Comparison of ENCODE assay signal across 8 cellular contexts in genomic region chr1:1399870-1400575, GRCh38.
DNase-seq lines count a peak whose midpoint lies in the region; ATAC-seq and TF ChIP-seq lines count a peak whose summit lies in the region.

No MANE protein-coding gene starts in this region.

- no peaks in the 10 kb centered on the region for H3K9me3 ChIP-seq in iPS-18a (ENCODE audit: control insufficient read depth, low read depth, low read length)

- peaks cover 5% of the 10 kb centered on the region for H3K36me3 Mint-ChIP-seq in activated naive CD8-positive, alpha-beta T cell

- H3K27ac Mint-ChIP-seq in activated naive CD8-positive, alpha-beta T cell = peak overlapping the region; percentile 87

- no peaks in the 10 kb centered on the region for H3K27me3 Mint-ChIP-seq in activated naive CD8-positive, alpha-beta T cell

- TF ChIP-seq CTCF in GM06990 (IDR thresholded peaks at IDR 0.05; ENCODE audit: insufficient read depth, low read length, poor library complexity, severe bottlenecking) = no peak

- peak; percentile 5 for ATAC-seq in HG03175 (IDR thresholded peaks at IDR 0.05; ENCODE audit: unreplicated experiment)
- peak; percentile 0 for ATAC-seq in stimulated activated naive CD8-positive, alpha-beta T cell treated with anti-CD3 and anti-CD28 coated beads, Interleukin-15, Interleukin-2, amounts not matched to agents 100 U/mL and 50 U/mL, for 24 hours
- ATAC-seq in HG03039 (IDR thresholded peaks at IDR 0.05; ENCODE audit: unreplicated experiment) = no peak

- H3K4me3 ChIP-seq in GM06990 (replicated peaks; ENCODE audit: low read depth, low read length) (peak overlapping the region; percentile 83), iPS-18a (ENCODE audit: low read length) (peak overlapping the region; percentile 92)

- no peaks in the 10 kb centered on the region for H3K4me1 ChIP-seq in iPS-18a (ENCODE audit: control insufficient read depth, low read depth, low read length)

- no peaks in the 10 kb centered on the region for H3K9me3 Mint-ChIP-seq in activated naive CD8-positive, alpha-beta T cell (ENCODE audit: low read depth)

- H3K36me3 ChIP-seq in GM06990 (ENCODE audit: control insufficient read depth, insufficient read depth, low read length) (peaks cover 27% of the 10 kb centered on the region), iPS-18a (ENCODE audit: control insufficient read depth, low read depth, low read length) (peaks cover 61% of the 10 kb centered on the region)

- peaks cover 48% of the 10 kb centered on the region for H3K4me1 Mint-ChIP-seq in activated naive CD8-positive, alpha-beta T cell (ENCODE audit: low read depth)

- H3K27ac ChIP-seq in iPS-18a (ENCODE audit: low read length) = peak overlapping the region; percentile 21

- DNase-seq in GM06990 (ENCODE audit: extremely low read depth, insufficient read length) (no peak), HuH-7.5 (ENCODE audit: low spot score) (no peak), NCI-H128 (lab: John Stamatoyannopoulos, UW; ENCODE audit: unreplicated experiment) (no peak)
- DNase-seq in stimulated activated naive CD8-positive, alpha-beta T cell treated with anti-CD3 and anti-CD28 coated beads, Interleukin-15, Interleukin-2, amounts not matched to agents 100 U/mL and 50 U/mL, for 24 hours = no peak

- peak overlapping the region; percentile 89 for H3K4me3 Mint-ChIP-seq in activated naive CD8-positive, alpha-beta T cell

- H3K9ac ChIP-seq in iPS-18a (ENCODE audit: low read length) = peak overlapping the region; percentile 86

- H3K27me3 ChIP-seq in GM06990 (replicated peaks; ENCODE audit: control insufficient read depth, insufficient read depth, low read length) (no peaks in the 10 kb centered on the region), iPS-18a (ENCODE audit: control insufficient read depth, insufficient read depth, low read length) (no peaks in the 10 kb centered on the region)
